In the genomic region with DNA sequence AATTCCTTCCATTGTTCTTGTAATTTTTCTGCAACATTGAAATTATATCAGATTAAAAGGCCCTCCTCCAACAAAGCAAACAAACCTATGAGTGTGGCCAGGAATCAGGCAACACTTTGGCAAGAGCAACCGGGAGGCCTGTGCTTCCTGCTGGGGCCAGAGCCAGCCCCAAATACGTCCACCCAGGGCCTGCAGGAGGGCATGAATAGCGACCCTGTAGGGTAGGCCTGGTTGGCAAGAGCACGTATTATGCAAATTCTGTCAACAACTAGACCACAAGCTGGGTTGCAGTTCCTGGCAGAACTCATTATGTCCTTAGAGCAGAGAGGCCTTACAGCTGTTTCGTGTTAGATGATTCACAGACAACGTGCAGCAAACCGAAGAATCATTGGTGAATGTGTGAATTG, we compare ENCODE assay signal across 8 cellular contexts. TPM values are rescaled to one million over a fixed set of nuclear protein-coding genes. Genes with fewer than 3 reads are reported as not detected.
DNase-seq lines count a peak whose midpoint lies in the region; ATAC-seq, FAIRE-seq and TF ChIP-seq lines count a peak whose summit lies in the region.

No MANE protein-coding gene starts in this region.

- 0% methylated on average over 6 of the region's 7 CpGs for WGBS in esophagus muscularis mucosa

- H3K27me3 ChIP-seq in CD4-positive, alpha-beta memory T cell (ENCODE audit: insufficient read depth, low read length), result no peaks in the 10 kb centered on the region
- H3K27me3 ChIP-seq in esophagus muscularis mucosa, result no peaks in the 10 kb centered on the region
- H3K27me3 ChIP-seq in naive thymus-derived CD4-positive, alpha-beta T cell (ENCODE audit: control insufficient read depth in 2 of 2, insufficient read depth in 2 of 2, low read length in 2 of 2), result no peaks in the 10 kb centered on the region

- CTCF ChIA-PET in CD4-positive, alpha-beta memory T cell (lab: Charles Lee; ENCODE audit: partially characterized antibody), result interaction anchor here (0.8 to 3.9 kb wide), 14 partner anchors 10 to 327 kb away, joined by 3 to 33 read pairs (median 6); partner anchors contain the start of gene MAPK1IP1L
- CTCF ChIA-PET in naive thymus-derived CD4-positive, alpha-beta T cell (lab: Charles Lee), result interaction anchor here (0.6 to 1.8 kb wide), 2 partner anchors 12 to 61 kb away, joined by 3 to 7 read pairs; no protein-coding TSS in a partner anchor

- no peaks in the 10 kb centered on the region for H3K36me3 ChIP-seq in CD4-positive, alpha-beta memory T cell (ENCODE audit: insufficient read depth, low read length)
- H3K36me3 ChIP-seq in esophagus muscularis mucosa, result no peaks in the 10 kb centered on the region
- H3K36me3 ChIP-seq in naive thymus-derived CD4-positive, alpha-beta T cell (ENCODE audit: control insufficient read depth in 2 of 3, insufficient read depth in 3 of 3, low read length in 3 of 3), result no peaks in the 10 kb centered on the region

- DNase-seq in CD4-positive, alpha-beta memory T cell, result peak; percentile 53 to 77 (median 55)
- DNase-seq in GM19238 (ENCODE audit: insufficient read length, low spot score) (peak; percentile 61), NCI-H446 treated with DMSO at 0.1 percent for 48 hours (lab: John Stamatoyannopoulos, UW) (peak; percentile 92), esophagus muscularis mucosa (ENCODE audit: extremely low spot score) (peak; percentile 94), urothelium cell line (ENCODE audit: low spot score) (peak; percentile 72)
- peak; percentile 32 for DNase-seq in activated CD8-positive, alpha-beta memory T cell treated with anti-CD3 and anti-CD28 coated beads, Interleukin-2, amount 50 U/mL, for 4 hours
- peak in 4 of 9 donors; percentile 7 to 43 (median 10) for DNase-seq in naive thymus-derived CD4-positive, alpha-beta T cell

- peaks cover 0 to 6% (median 2%) of the 10 kb centered on the region in 8 donors for H3K9me3 Mint-ChIP-seq in CD4-positive, alpha-beta memory T cell
- H3K9me3 Mint-ChIP-seq in naive thymus-derived CD4-positive, alpha-beta T cell, result peaks cover 0 to 17% (median 4%) of the 10 kb centered on the region in 11 donors

- FAIRE-seq in urothelium cell line (lab: Jason Lieb, UNC), result peak; percentile 88

- no peak for TF ChIP-seq CTCF in esophagus muscularis mucosa (IDR thresholded peaks at IDR 0.05)

- H3K4me1 Mint-ChIP-seq in CD4-positive, alpha-beta memory T cell, result peaks cover 41 to 72% (median 54%) of the 10 kb centered on the region in 4 donors
- H3K4me1 Mint-ChIP-seq in naive thymus-derived CD4-positive, alpha-beta T cell, result peaks cover 29 to 57% (median 32%) of the 10 kb centered on the region in 7 donors

- peak; percentile 72 for ATAC-seq in HG03196 (IDR thresholded peaks at IDR 0.05; ENCODE audit: unreplicated experiment)
- peak; percentile 81 for ATAC-seq in naive thymus-derived CD4-positive, alpha-beta T cell

- H3K4me3 Mint-ChIP-seq in CD4-positive, alpha-beta memory T cell, result peak overlapping the region in 7 of 8 donors; percentile 18 to 85 (median 67)
- peak overlapping the region in 4 of 10 donors; percentile 25 to 66 (median 51) for H3K4me3 Mint-ChIP-seq in naive thymus-derived CD4-positive, alpha-beta T cell

- no peaks in the 10 kb centered on the region for H3K9me3 ChIP-seq in CD4-positive, alpha-beta memory T cell (ENCODE audit: control insufficient read depth in 1 of 2, low read length in 2 of 2)
- no peaks in the 10 kb centered on the region for H3K9me3 ChIP-seq in esophagus muscularis mucosa
- peaks cover 0 to 5% (median 5%) of the 10 kb centered on the region in 3 experiments for H3K9me3 ChIP-seq in naive thymus-derived CD4-positive, alpha-beta T cell (ENCODE audit: control insufficient read depth in 2 of 3, low read length in 3 of 3)

- TF ChIP-seq POLR2A in esophagus muscularis mucosa (IDR thresholded peaks at IDR 0.05; ENCODE audit: low read depth), result no peak

- H3K4me3 ChIP-seq in CD4-positive, alpha-beta memory T cell (ENCODE audit: low read length in 2 of 2), result peak overlapping the region in 1 of 2 donors; percentile 26
- no peak overlapping the region for H3K4me3 ChIP-seq in esophagus muscularis mucosa
- no peak overlapping the region for H3K4me3 ChIP-seq in naive thymus-derived CD4-positive, alpha-beta T cell (ENCODE audit: low read length)

- H3K27ac ChIP-seq in CD4-positive, alpha-beta memory T cell (ENCODE audit: low read depth, low read length), result peak overlapping the region; percentile 65
- peak overlapping the region; percentile 82 to 93 (median 88) for H3K27ac ChIP-seq in esophagus muscularis mucosa (replicated peaks in 1 of 4)
- peak overlapping the region; percentile 41 for H3K27ac ChIP-seq in naive thymus-derived CD4-positive, alpha-beta T cell (ENCODE audit: low read depth, low read length)

- POLR2A ChIA-PET in CD4-positive, alpha-beta memory T cell (lab: Charles Lee; ENCODE audit: partially characterized antibody), result interaction anchor here (0.6 to 3.3 kb wide), 17 partner anchors 9 to 236 kb away, joined by 3 to 39 read pairs (median 8); partner anchors contain the start of genes GCH1, LGALS3, MAPK1IP1L and SOCS4
- POLR2A ChIA-PET in naive thymus-derived CD4-positive, alpha-beta T cell (lab: Charles Lee), result interaction anchor here (0.7 to 2.1 kb wide), 3 partner anchors 21 to 90 kb away, joined by 3 to 7 read pairs (median 4); partner anchors contain the start of gene MAPK1IP1L

- peaks cover 0 to 8% of the 10 kb centered on the region in 2 donors for H3K36me3 Mint-ChIP-seq in CD4-positive, alpha-beta memory T cell
- H3K36me3 Mint-ChIP-seq in naive thymus-derived CD4-positive, alpha-beta T cell, result peaks cover 0 to 24% (median 3%) of the 10 kb centered on the region in 5 donors

- no peak for TF ChIP-seq EP300 in esophagus muscularis mucosa (IDR thresholded peaks at IDR 0.05)

- intact Hi-C loops in CD4-positive, alpha-beta memory T cell (cut with micrococcal nuclease), result loop anchor here (1.0 to 5.0 kb wide), 3 partner anchors 13 to 535 kb away; partner anchors contain the start of gene SAMD4A
- intact Hi-C loops in esophagus muscularis mucosa (cut with DNase I), result no loop called here
- intact Hi-C loops in naive thymus-derived CD4-positive, alpha-beta T cell (cut with micrococcal nuclease), result loop anchor here in 1 of 2 donors (5.0 kb wide), 1 partner anchor 40 kb away; no protein-coding TSS in a partner anchor

- H3K4me1 ChIP-seq in CD4-positive, alpha-beta memory T cell (ENCODE audit: insufficient read depth, low read length), result peaks cover 72% of the 10 kb centered on the region
- peaks cover 60 to 88% (median 72%) of the 10 kb centered on the region in 4 donors for H3K4me1 ChIP-seq in esophagus muscularis mucosa
- peaks cover 10 to 45% of the 10 kb centered on the region in 2 donors for H3K4me1 ChIP-seq in naive thymus-derived CD4-positive, alpha-beta T cell (ENCODE audit: control insufficient read depth in 2 of 2, insufficient read depth in 2 of 2, low read length in 2 of 2)

- H3K27ac Mint-ChIP-seq in CD4-positive, alpha-beta memory T cell, result peak overlapping the region; percentile 94 to 98 (median 97)
- H3K27ac Mint-ChIP-seq in naive thymus-derived CD4-positive, alpha-beta T cell, result peak overlapping the region; percentile 26 to 97 (median 82)

- no peaks in the 10 kb centered on the region for H3K27me3 Mint-ChIP-seq in CD4-positive, alpha-beta memory T cell
- no peaks in the 10 kb centered on the region for H3K27me3 Mint-ChIP-seq in naive thymus-derived CD4-positive, alpha-beta T cell

RNA-seq across cellular contexts. Expression of gene LGALS3, which starts 26.9 kb away (rescaled TPM):
- total RNA-seq in CD4-positive, alpha-beta memory T cell, result 10 to 100 TPM; 46.3 to 51.1 TPM
- 10 to 100 TPM; 88.6 to 98.1 TPM for polyA plus RNA-seq in CD4-positive, alpha-beta memory T cell
- 100 to 1,000 TPM; 247 to 398 (median 297) TPM for total RNA-seq in esophagus muscularis mucosa
- total RNA-seq in naive thymus-derived CD4-positive, alpha-beta T cell, result 10 to 100 TPM in 4 of 5 experiments, 1 to 10 TPM in 1; 7.5 to 71.7 (median 12.4) TPM
- polyA plus RNA-seq in naive thymus-derived CD4-positive, alpha-beta T cell, result under 1 TPM; 0.35 to 0.51 TPM

RNA-seq across cellular contexts. Expression of gene MAPK1IP1L, which starts 50.7 kb away (rescaled TPM):
- total RNA-seq in CD4-positive, alpha-beta memory T cell, result 10 to 100 TPM; 67.2 to 73.4 TPM
- polyA plus RNA-seq in CD4-positive, alpha-beta memory T cell, result 10 to 100 TPM; 82.1 to 89.3 TPM
- total RNA-seq in esophagus muscularis mucosa, result 10 to 100 TPM; 36.5 to 95.4 (median 61.0) TPM
- 100 to 1,000 TPM in 3 of 5 experiments, 10 to 100 TPM in 2; 65.1 to 143 (median 111) TPM for total RNA-seq in naive thymus-derived CD4-positive, alpha-beta T cell
- 10 to 100 TPM; 63.1 to 79.7 TPM for polyA plus RNA-seq in naive thymus-derived CD4-positive, alpha-beta T cell
